Comparison of ENCODE assay signal across 1 cellular context in genomic region chr12:107096571-107096970, GRCh38.
TF ChIP-seq lines count a peak whose summit lies in the region.

No MANE protein-coding gene starts in this region.

TF ChIP-seq in K562, 482 proteins besides CTCF, POLR2A, EP300 and RAD21 (continued from another document):
- TF ChIP-seq LARP7 (IDR thresholded peaks at IDR 0.05) (no peak), TRIM24 (IDR thresholded peaks at IDR 0.05) (peak in 1 of 2 experiments; percentile 35; a peak in 1 of 4 replicates), ZNF384 (IDR thresholded peaks at IDR 0.05; ENCODE audit: low read depth, low read length) (no peak), CREB1 (IDR thresholded peaks at IDR 0.05) (no peak), CREB1 (CRISPR knock-in tag; IDR thresholded peaks at IDR 0.05) (no peak), CCNT2 (IDR thresholded peaks at IDR 0.05; ENCODE audit: borderline replicate concordance, extremely low read depth, insufficient read length, low read depth, low read length) (no peak), SIRT6 (IDR thresholded peaks at IDR 0.05; ENCODE audit: low read depth, low read length) (no peak), PBX2 (CRISPR knock-in tag; IDR thresholded peaks at IDR 0.05; ENCODE audit: low read depth) (no peak), PBX2 (tag; conservative IDR thresholded peaks at IDR 0.05; ENCODE audit: low read depth) (no peak), ZNF280A (IDR thresholded peaks at IDR 0.05; ENCODE audit: low read depth, partially characterized antibody) (peak; percentile 72), ZNF76 (CRISPR knock-in tag; IDR thresholded peaks at IDR 0.05; ENCODE audit: borderline replicate concordance) (no peak), SRSF3 (IDR thresholded peaks at IDR 0.05; ENCODE audit: insufficient read depth, low read length) (no peak), NCOR1 (IDR thresholded peaks at IDR 0.05) (no peak), HMG20B (CRISPR knock-in tag; IDR thresholded peaks at IDR 0.05) (no peak)
